8 cellular contexts compared by ENCODE assay signal in the genomic region with DNA sequence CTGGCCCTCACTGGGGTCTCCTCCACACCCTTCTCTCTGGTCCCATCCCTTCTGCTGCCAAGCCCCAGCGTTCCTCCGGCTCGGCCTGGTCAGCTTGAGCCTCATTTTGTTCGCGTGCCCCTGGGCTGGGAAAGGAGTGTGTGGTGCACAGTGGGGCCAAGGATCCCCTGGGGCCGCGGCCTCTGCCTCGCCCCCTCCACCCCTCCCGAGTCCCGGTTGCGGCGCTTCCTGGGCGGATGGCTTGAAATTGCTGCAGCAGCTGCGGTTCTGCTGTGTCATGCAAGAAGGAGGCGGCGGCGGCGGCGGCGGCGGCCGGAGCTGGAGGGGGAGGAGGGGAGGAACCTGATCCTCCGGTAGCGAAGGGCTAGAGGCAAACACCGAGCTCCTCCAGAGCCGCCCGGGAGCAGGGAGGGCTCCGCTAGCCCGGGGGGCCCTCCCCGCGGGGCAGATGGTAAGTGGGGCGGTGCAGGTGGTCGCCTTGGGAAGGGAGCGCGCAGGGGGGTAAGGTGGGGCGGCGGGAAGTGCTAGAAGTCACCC.
DNase-seq lines count a peak whose midpoint lies in the region; ATAC-seq and TF ChIP-seq lines count a peak whose summit lies in the region.

No MANE protein-coding gene starts in this region.

- no peak overlapping the region for H2BK120ac ChIP-seq in H9 (ENCODE audit: low read depth, low read length, poor library complexity, severe bottlenecking)

- H2BK20ac ChIP-seq in H9 (ENCODE audit: low read depth, low read length, poor library complexity, severe bottlenecking) = no peak overlapping the region

- peak overlapping the region; percentile 76 for H3K9ac ChIP-seq in H9 (ENCODE audit: extremely low read depth, insufficient read length, low read length)

- peak overlapping the region; percentile 93 for H3K4me2 ChIP-seq in H9 (ENCODE audit: insufficient read depth, insufficient read length, low read length)

- no peaks in the 10 kb centered on the region for H3K79me1 ChIP-seq in H9 (ENCODE audit: insufficient read depth, low read depth, low read length, poor library complexity, severe bottlenecking)

- H4K91ac ChIP-seq in H9 (ENCODE audit: insufficient read length, low read depth, low read length) = no peak overlapping the region

- DNase-seq in DMS153 treated with DMSO at 0.1 percent for 48 hours (lab: John Stamatoyannopoulos, UW; ENCODE audit: unreplicated experiment) (peak; percentile 31), H9 (peak; percentile 87), NCI-H2171 (lab: John Stamatoyannopoulos, UW) (peak; percentile 55), chondrocyte (ENCODE audit: low spot score) (no peak), kidney tubule cell (ENCODE audit: low spot score) (peak; percentile 90)
- DNase-seq in activated CD4-positive, alpha-beta T cell treated with anti-CD3 and anti-CD28 coated beads for 1 hour = peak; percentile 54
- peak; percentile 36 to 45 for DNase-seq in stimulated activated CD4-positive, alpha-beta T cell treated with anti-CD3 and anti-CD28 coated beads, Interleukin-1b, Interleukin-23, amount 100 ng/mL, for 1 hour (ENCODE audit: low read depth in 2 of 2)

- H3K27ac Mint-ChIP-seq in H9 (peak overlapping the region; percentile 73 to 96 (median 80); a peak in 6 of 7 replicates), chondrocyte (ENCODE audit: unreplicated experiment) (peak overlapping the region; percentile 98)

- no peak overlapping the region for H2BK12ac ChIP-seq in H9 (ENCODE audit: insufficient read length, low read depth, low read length)

- no peak overlapping the region for H2AK5ac ChIP-seq in H9 (ENCODE audit: insufficient read length, low read length)

- no peak for TF ChIP-seq CTCF in H9 (conservative IDR thresholded peaks at IDR 0.05)
- TF ChIP-seq CTCF in chondrocyte (IDR thresholded peaks at IDR 0.05) = no peak

- peaks cover 10% of the 10 kb centered on the region for H3K4me1 ChIP-seq in H9 (ENCODE audit: insufficient read depth, low read length)

- peaks cover 38 to 44% of the 10 kb centered on the region in 2 experiments for H3K4me1 Mint-ChIP-seq in H9
- H3K4me1 Mint-ChIP-seq in chondrocyte (ENCODE audit: low read depth) = peaks cover 41% of the 10 kb centered on the region

- no peak overlapping the region for H3K4ac ChIP-seq in H9 (ENCODE audit: low read depth, low read length)

- H3K56ac ChIP-seq in H9 (ENCODE audit: insufficient read length, low read depth, low read length) = no peak overlapping the region

- H3K18ac ChIP-seq in H9 (ENCODE audit: insufficient read length, low read depth, low read length) = peak overlapping the region; percentile 86

- peaks cover 40% of the 10 kb centered on the region for H3K23me2 ChIP-seq in H9 (ENCODE audit: insufficient read length, low read depth, low read length, poor library complexity, severe bottlenecking)

- H4K20me1 ChIP-seq in H9 (ENCODE audit: control insufficient read depth, insufficient read depth, insufficient read length) = no peaks in the 10 kb centered on the region

- no peak overlapping the region for H3K23ac ChIP-seq in H9 (ENCODE audit: insufficient read length, low read depth, low read length)

- H3K4me3 Mint-ChIP-seq in H9 = peak overlapping the region; percentile 54 to 98
- H3K4me3 Mint-ChIP-seq in chondrocyte (ENCODE audit: unreplicated experiment) = peak overlapping the region; percentile 97

- H3K36me3 Mint-ChIP-seq in H9 (ENCODE audit: insufficient read depth in 1 of 3, low read depth in 3 of 3) (no peaks in the 10 kb centered on the region), chondrocyte (ENCODE audit: low read depth) (no peaks in the 10 kb centered on the region)

- H3K27ac ChIP-seq in H9 (ENCODE audit: insufficient read length, low read depth, low read length) = peak overlapping the region; percentile 2

- H3K9me3 Mint-ChIP-seq in H9 = no peaks in the 10 kb centered on the region
- H3K9me3 Mint-ChIP-seq in chondrocyte (ENCODE audit: low read depth) = no peaks in the 10 kb centered on the region

- H4K8ac ChIP-seq in H9 (replicated peaks; ENCODE audit: insufficient read length, low read depth, low read length) = no peak overlapping the region

- H3T11ph ChIP-seq in H9 (ENCODE audit: low read length) = no peak overlapping the region

- peaks cover 36% of the 10 kb centered on the region for H3K27me3 Mint-ChIP-seq in H9 (ENCODE audit: low read depth)
- peaks cover 4% of the 10 kb centered on the region for H3K27me3 Mint-ChIP-seq in chondrocyte (ENCODE audit: low read depth)

- no CpG with 5 or more reads among the region's 37 CpGs for WGBS in H9 (ENCODE audit: extremely low coverage, insufficient read length, low lambda C conversion rate)

- H2BK15ac ChIP-seq in H9 (ENCODE audit: low read depth, low read length) = no peak overlapping the region

- no peaks in the 10 kb centered on the region for H3K9me3 ChIP-seq in H9 (ENCODE audit: control insufficient read depth, low read depth, low read length)

- H2AFZ ChIP-seq in H9 (ENCODE audit: low read length) = no peak overlapping the region

- ATAC-seq in HG03039 (IDR thresholded peaks at IDR 0.05; ENCODE audit: unreplicated experiment) = no peak

- H3K27me3 ChIP-seq in H9 (ENCODE audit: insufficient read depth, low read length) = no peaks in the 10 kb centered on the region; the same call in 1 of the 2 replicates

- H4K5ac ChIP-seq in H9 (ENCODE audit: insufficient read length, low read depth, low read length) = no peak overlapping the region

- H3K79me2 ChIP-seq in H9 (ENCODE audit: insufficient read depth, low read length) = peaks cover 2% of the 10 kb centered on the region; the same call in 1 of the 2 replicates

- peak overlapping the region; percentile 42; the same call in 1 of the 2 replicates for H3K14ac ChIP-seq in H9 (ENCODE audit: insufficient read depth, low read length)

- no peak overlapping the region for H2BK5ac ChIP-seq in H9 (ENCODE audit: insufficient read length, low read length)
